Comparison of ENCODE assay signal across 1 cellular context in the genomic region with DNA sequence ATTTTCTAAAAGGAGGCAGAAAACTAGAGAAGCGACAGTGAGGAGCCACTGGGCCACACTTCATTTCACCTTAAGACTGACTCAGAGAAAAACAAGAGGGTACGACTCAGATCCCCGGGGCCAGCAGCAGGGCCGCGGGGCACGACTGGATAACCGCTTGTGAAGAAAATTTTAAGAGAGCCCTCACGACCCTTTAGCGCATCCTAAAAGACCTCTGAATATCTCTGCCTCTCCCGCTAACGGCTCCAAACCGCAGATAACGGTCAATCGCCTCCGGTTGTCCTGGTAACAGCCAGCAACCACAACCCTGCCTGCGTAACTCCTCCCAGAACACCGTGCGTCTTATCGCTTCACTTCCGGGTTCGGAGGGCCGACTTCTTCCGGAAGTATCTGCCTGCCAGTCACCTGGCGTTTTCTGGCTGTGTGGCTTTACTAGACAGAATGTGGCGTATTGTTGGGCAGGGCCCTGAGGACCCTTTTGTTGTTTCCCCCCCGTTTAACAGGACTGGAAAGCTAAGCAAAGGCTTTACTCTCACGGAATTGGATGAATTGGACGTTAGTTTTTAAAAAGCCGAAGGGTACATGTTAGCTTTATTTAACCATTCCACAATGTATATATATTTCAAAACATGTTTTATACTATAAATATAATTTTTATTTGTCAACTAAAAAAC.
TF ChIP-seq lines count a peak whose summit lies in the region.

No MANE protein-coding gene starts in this region.

TF ChIP-seq in K562, 482 proteins besides CTCF, POLR2A, EP300 and RAD21 (continued from another document and continues in another):
- TF ChIP-seq, protein P1, sequence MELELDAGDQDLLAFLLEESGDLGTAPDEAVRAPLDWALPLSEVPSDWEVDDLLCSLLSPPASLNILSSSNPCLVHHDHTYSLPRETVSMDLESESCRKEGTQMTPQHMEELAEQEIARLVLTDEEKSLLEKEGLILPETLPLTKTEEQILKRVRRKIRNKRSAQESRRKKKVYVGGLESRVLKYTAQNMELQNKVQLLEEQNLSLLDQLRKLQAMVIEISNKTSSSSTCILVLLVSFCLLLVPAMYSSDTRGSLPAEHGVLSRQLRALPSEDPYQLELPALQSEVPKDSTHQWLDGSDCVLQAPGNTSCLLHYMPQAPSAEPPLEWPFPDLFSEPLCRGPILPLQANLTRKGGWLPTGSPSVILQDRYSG (tag; conservative IDR thresholded peaks at IDR 0.05; ENCODE audit: low read depth) = no peak
- 0 out of 2 replicates have a peak, but pooled peaks have one; percentile 21 for TF ChIP-seq LEF1 (IDR thresholded peaks at IDR 0.05)
- TF ChIP-seq GTF2E2 (tag; IDR thresholded peaks at IDR 0.05) = peak; percentile 87
- no peak for TF ChIP-seq PYGO2 (tag; IDR thresholded peaks at IDR 0.05)
- TF ChIP-seq, protein P2, sequence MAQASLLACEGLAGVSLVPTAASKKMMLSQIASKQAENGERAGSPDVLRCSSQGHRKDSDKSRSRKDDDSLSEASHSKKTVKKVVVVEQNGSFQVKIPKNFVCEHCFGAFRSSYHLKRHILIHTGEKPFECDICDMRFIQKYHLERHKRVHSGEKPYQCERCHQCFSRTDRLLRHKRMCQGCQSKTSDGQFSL (CRISPR knock-in tag; IDR thresholded peaks at IDR 0.05) = no peak
- TF ChIP-seq, protein P2 (tag; IDR thresholded peaks at IDR 0.05) = no peak
- TF ChIP-seq ELF1 (tag; IDR thresholded peaks at IDR 0.05) = peak; percentile 99
- no peak for TF ChIP-seq ZNF121 (CRISPR knock-in tag; conservative IDR thresholded peaks at IDR 0.05)
- TF ChIP-seq, protein P3, sequence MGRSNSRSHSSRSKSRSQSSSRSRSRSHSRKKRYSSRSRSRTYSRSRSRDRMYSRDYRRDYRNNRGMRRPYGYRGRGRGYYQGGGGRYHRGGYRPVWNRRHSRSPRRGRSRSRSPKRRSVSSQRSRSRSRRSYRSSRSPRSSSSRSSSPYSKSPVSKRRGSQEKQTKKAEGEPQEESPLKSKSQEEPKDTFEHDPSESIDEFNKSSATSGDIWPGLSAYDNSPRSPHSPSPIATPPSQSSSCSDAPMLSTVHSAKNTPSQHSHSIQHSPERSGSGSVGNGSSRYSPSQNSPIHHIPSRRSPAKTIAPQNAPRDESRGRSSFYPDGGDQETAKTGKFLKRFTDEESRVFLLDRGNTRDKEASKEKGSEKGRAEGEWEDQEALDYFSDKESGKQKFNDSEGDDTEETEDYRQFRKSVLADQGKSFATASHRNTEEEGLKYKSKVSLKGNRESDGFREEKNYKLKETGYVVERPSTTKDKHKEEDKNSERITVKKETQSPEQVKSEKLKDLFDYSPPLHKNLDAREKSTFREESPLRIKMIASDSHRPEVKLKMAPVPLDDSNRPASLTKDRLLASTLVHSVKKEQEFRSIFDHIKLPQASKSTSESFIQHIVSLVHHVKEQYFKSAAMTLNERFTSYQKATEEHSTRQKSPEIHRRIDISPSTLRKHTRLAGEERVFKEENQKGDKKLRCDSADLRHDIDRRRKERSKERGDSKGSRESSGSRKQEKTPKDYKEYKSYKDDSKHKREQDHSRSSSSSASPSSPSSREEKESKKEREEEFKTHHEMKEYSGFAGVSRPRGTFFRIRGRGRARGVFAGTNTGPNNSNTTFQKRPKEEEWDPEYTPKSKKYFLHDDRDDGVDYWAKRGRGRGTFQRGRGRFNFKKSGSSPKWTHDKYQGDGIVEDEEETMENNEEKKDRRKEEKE (IDR thresholded peaks at IDR 0.05; ENCODE audit: borderline replicate concordance in 1 of 2, control insufficient read depth in 1 of 2, low read depth in 2 of 2, low read length in 1 of 2) = no peak
- no peak for TF ChIP-seq ZNF551 (CRISPR knock-in tag; IDR thresholded peaks at IDR 0.05)
- TF ChIP-seq, protein P4, sequence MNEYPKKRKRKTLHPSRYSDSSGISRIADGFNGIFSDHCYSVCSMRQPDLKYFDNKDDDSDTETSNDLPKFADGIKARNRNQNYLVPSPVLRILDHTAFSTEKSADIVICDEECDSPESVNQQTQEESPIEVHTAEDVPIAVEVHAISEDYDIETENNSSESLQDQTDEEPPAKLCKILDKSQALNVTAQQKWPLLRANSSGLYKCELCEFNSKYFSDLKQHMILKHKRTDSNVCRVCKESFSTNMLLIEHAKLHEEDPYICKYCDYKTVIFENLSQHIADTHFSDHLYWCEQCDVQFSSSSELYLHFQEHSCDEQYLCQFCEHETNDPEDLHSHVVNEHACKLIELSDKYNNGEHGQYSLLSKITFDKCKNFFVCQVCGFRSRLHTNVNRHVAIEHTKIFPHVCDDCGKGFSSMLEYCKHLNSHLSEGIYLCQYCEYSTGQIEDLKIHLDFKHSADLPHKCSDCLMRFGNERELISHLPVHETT (CRISPR knock-in tag; conservative IDR thresholded peaks at IDR 0.05 in 1 of 2, IDR thresholded peaks at IDR 0.05 in 1 of 2) = 0 out of 4 replicates have a peak, but pooled peaks of 1 of the 2 experiments have one; percentile 18
- TF ChIP-seq, protein P5, sequence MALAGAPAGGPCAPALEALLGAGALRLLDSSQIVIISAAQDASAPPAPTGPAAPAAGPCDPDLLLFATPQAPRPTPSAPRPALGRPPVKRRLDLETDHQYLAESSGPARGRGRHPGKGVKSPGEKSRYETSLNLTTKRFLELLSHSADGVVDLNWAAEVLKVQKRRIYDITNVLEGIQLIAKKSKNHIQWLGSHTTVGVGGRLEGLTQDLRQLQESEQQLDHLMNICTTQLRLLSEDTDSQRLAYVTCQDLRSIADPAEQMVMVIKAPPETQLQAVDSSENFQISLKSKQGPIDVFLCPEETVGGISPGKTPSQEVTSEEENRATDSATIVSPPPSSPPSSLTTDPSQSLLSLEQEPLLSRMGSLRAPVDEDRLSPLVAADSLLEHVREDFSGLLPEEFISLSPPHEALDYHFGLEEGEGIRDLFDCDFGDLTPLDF (CRISPR knock-in tag; IDR thresholded peaks at IDR 0.05) = no peak; the same call in 1 of the 2 replicates
- no peak for TF ChIP-seq TCF7 (IDR thresholded peaks at IDR 0.05; ENCODE audit: borderline replicate concordance)
- TF ChIP-seq ZNF212 (CRISPR knock-in tag; IDR thresholded peaks at IDR 0.05) = no peak
- no peak for TF ChIP-seq HMG20B (CRISPR knock-in tag; IDR thresholded peaks at IDR 0.05)
- TF ChIP-seq, protein P6, sequence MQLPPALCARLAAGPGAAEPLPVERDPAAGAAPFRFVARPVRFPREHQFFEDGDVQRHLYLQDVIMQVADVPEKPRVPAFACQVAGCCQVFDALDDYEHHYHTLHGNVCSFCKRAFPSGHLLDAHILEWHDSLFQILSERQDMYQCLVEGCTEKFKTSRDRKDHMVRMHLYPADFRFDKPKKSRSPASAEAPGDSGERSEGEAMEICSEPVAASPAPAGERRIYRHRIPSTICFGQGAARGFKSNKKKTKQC (CRISPR knock-in tag; IDR thresholded peaks at IDR 0.05) = no peak
- no peak for TF ChIP-seq SMAD3 (CRISPR knock-in tag; conservative IDR thresholded peaks at IDR 0.05)
- TF ChIP-seq BCL6 (CRISPR knock-in tag; IDR thresholded peaks at IDR 0.05) = no peak
- TF ChIP-seq NCOR1 (IDR thresholded peaks at IDR 0.05) = peak; percentile 36
- TF ChIP-seq MYBL2 (IDR thresholded peaks at IDR 0.05; ENCODE audit: low read depth) = peak; percentile 93
- TF ChIP-seq MYBL2 (CRISPR knock-in tag; IDR thresholded peaks at IDR 0.05; ENCODE audit: borderline replicate concordance) = no peak
- TF ChIP-seq MED1 (CRISPR knock-in tag; IDR thresholded peaks at IDR 0.05; ENCODE audit: borderline replicate concordance) = no peak
- no peak for TF ChIP-seq XRCC4 (IDR thresholded peaks at IDR 0.05; ENCODE audit: extremely low read depth, insufficient read depth, insufficient read length)
- TF ChIP-seq, protein P7, sequence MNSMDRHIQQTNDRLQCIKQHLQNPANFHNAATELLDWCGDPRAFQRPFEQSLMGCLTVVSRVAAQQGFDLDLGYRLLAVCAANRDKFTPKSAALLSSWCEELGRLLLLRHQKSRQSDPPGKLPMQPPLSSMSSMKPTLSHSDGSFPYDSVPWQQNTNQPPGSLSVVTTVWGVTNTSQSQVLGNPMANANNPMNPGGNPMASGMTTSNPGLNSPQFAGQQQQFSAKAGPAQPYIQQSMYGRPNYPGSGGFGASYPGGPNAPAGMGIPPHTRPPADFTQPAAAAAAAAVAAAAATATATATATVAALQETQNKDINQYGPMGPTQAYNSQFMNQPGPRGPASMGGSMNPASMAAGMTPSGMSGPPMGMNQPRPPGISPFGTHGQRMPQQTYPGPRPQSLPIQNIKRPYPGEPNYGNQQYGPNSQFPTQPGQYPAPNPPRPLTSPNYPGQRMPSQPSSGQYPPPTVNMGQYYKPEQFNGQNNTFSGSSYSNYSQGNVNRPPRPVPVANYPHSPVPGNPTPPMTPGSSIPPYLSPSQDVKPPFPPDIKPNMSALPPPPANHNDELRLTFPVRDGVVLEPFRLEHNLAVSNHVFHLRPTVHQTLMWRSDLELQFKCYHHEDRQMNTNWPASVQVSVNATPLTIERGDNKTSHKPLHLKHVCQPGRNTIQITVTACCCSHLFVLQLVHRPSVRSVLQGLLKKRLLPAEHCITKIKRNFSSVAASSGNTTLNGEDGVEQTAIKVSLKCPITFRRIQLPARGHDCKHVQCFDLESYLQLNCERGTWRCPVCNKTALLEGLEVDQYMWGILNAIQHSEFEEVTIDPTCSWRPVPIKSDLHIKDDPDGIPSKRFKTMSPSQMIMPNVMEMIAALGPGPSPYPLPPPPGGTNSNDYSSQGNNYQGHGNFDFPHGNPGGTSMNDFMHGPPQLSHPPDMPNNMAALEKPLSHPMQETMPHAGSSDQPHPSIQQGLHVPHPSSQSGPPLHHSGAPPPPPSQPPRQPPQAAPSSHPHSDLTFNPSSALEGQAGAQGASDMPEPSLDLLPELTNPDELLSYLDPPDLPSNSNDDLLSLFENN (IDR thresholded peaks at IDR 0.05; ENCODE audit: low read depth in 2 of 2, low read length in 2 of 2) = peak in 1 of 2 experiments; percentile 60; a peak in 2 of 4 replicates
- peak; percentile 89 for TF ChIP-seq GATA2 (CRISPR knock-in tag; IDR thresholded peaks at IDR 0.05)
- no peak for TF ChIP-seq ETS2 (tag; IDR thresholded peaks at IDR 0.05; ENCODE audit: borderline replicate concordance, poor library complexity, severe bottlenecking)
- TF ChIP-seq, protein P8, sequence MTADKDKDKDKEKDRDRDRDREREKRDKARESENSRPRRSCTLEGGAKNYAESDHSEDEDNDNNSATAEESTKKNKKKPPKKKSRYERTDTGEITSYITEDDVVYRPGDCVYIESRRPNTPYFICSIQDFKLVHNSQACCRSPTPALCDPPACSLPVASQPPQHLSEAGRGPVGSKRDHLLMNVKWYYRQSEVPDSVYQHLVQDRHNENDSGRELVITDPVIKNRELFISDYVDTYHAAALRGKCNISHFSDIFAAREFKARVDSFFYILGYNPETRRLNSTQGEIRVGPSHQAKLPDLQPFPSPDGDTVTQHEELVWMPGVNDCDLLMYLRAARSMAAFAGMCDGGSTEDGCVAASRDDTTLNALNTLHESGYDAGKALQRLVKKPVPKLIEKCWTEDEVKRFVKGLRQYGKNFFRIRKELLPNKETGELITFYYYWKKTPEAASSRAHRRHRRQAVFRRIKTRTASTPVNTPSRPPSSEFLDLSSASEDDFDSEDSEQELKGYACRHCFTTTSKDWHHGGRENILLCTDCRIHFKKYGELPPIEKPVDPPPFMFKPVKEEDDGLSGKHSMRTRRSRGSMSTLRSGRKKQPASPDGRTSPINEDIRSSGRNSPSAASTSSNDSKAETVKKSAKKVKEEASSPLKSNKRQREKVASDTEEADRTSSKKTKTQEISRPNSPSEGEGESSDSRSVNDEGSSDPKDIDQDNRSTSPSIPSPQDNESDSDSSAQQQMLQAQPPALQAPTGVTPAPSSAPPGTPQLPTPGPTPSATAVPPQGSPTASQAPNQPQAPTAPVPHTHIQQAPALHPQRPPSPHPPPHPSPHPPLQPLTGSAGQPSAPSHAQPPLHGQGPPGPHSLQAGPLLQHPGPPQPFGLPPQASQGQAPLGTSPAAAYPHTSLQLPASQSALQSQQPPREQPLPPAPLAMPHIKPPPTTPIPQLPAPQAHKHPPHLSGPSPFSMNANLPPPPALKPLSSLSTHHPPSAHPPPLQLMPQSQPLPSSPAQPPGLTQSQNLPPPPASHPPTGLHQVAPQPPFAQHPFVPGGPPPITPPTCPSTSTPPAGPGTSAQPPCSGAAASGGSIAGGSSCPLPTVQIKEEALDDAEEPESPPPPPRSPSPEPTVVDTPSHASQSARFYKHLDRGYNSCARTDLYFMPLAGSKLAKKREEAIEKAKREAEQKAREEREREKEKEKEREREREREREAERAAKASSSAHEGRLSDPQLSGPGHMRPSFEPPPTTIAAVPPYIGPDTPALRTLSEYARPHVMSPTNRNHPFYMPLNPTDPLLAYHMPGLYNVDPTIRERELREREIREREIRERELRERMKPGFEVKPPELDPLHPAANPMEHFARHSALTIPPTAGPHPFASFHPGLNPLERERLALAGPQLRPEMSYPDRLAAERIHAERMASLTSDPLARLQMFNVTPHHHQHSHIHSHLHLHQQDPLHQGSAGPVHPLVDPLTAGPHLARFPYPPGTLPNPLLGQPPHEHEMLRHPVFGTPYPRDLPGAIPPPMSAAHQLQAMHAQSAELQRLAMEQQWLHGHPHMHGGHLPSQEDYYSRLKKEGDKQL (CRISPR knock-in tag; IDR thresholded peaks at IDR 0.05; ENCODE audit: borderline replicate concordance) = no peak
- TF ChIP-seq, protein P9, sequence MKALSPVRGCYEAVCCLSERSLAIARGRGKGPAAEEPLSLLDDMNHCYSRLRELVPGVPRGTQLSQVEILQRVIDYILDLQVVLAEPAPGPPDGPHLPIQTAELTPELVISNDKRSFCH (CRISPR knock-in tag; IDR thresholded peaks at IDR 0.05) = no peak
- TF ChIP-seq, protein P9 (tag; IDR thresholded peaks at IDR 0.05) = no peak
- TF ChIP-seq, protein P10, sequence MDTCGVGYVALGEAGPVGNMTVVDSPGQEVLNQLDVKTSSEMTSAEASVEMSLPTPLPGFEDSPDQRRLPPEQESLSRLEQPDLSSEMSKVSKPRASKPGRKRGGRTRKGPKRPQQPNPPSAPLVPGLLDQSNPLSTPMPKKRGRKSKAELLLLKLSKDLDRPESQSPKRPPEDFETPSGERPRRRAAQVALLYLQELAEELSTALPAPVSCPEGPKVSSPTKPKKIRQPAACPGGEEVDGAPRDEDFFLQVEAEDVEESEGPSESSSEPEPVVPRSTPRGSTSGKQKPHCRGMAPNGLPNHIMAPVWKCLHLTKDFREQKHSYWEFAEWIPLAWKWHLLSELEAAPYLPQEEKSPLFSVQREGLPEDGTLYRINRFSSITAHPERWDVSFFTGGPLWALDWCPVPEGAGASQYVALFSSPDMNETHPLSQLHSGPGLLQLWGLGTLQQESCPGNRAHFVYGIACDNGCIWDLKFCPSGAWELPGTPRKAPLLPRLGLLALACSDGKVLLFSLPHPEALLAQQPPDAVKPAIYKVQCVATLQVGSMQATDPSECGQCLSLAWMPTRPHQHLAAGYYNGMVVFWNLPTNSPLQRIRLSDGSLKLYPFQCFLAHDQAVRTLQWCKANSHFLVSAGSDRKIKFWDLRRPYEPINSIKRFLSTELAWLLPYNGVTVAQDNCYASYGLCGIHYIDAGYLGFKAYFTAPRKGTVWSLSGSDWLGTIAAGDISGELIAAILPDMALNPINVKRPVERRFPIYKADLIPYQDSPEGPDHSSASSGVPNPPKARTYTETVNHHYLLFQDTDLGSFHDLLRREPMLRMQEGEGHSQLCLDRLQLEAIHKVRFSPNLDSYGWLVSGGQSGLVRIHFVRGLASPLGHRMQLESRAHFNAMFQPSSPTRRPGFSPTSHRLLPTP (IDR thresholded peaks at IDR 0.05; ENCODE audit: borderline replicate concordance, extremely low read depth, insufficient read length) = no peak
- no peak for TF ChIP-seq ADNP (tag; IDR thresholded peaks at IDR 0.05)
- TF ChIP-seq ZNF133 (CRISPR knock-in tag; IDR thresholded peaks at IDR 0.05) = no peak
- no peak for TF ChIP-seq TCFL5 (CRISPR knock-in tag; conservative IDR thresholded peaks at IDR 0.05)
- TF ChIP-seq RCOR1 (IDR thresholded peaks at IDR 0.05; ENCODE audit: borderline replicate concordance in 1 of 2, low read depth in 2 of 2, low read length in 2 of 2) = peak in 1 of 2 experiments; percentile 93; a peak in 2 of 4 replicates
- TF ChIP-seq HDGF (IDR thresholded peaks at IDR 0.05) = no peak
